Comparison of ENCODE assay signal across 10 cellular contexts in the genomic region with DNA sequence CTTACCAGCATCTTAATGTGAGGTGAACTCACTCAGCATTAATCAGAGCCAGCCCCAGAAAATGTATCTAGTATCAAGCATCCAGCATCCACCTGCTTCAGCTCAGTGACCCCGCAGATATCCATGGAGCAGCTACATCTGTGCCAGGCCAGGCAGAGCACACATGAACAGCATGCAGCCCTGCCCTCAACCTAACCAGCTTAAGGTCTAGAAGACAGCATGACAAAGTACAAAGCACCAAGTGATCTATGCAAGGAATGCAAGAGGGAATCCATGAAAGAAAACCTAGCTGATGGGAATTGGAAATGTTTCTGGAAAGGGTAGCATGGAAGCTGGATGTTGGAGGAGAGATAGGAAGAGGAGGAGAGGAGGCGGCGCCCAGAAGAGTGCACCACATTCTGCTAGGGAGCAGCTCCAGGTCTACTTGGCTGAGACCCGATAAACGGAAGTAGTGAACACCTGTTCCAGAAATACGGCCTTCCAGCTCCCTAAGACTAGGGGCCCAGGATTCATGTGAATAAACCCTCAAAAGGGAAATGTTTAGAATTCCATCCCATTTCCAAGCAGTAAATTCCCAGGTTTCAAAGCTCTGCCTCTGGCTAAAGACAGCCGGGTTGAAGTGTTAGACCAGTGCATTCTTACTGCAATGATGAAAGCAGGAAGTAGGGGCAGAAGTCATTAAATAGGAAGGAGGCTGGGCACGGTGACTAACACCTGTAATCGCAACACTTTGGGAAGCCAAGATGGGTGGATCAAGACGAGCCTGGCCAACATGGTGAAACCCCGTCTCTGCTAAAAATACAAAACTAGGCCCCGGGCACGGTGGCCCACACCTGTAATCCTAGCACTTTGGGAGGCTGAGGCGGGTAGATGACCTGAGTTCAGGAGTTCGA. TPM values are rescaled to one million over a fixed set of nuclear protein-coding genes. Genes with fewer than 3 reads are reported as not detected.
DNase-seq lines count a peak whose midpoint lies in the region; ATAC-seq and TF ChIP-seq lines count a peak whose summit lies in the region.
"Had no signal": no experiment of that assay in that cellular context is flagged by ENCODE, and none has a peak within 500 bp of the region (broad histone marks: within the 10 kb centered on the region; RNA-seq: fewer than 3 reads in every experiment).

No MANE protein-coding gene starts in this region.

- peak in 1 of 2 donors; percentile 27 for TF ChIP-seq POLR2A in Peyer's patch (IDR thresholded peaks at IDR 0.05)

- H3K4me1 ChIP-seq in Peyer's patch, result no peaks in the 10 kb centered on the region

- H3K36me3 ChIP-seq in Peyer's patch, result peaks cover 0 to 31% (median 0%) of the 10 kb centered on the region in 3 donors

- TF ChIP-seq CTCF in Peyer's patch (IDR thresholded peaks at IDR 0.05) (peak in 1 of 6 experiments; percentile 5), fibroblast of mammary gland (conservative IDR thresholded peaks at IDR 0.05; ENCODE audit: control insufficient read depth, insufficient read depth, low read depth, low read length) (no peak)

- peak; percentile 15 for DNase-seq in DMS 273 (lab: John Stamatoyannopoulos, UW; ENCODE audit: unreplicated experiment)
- no peak for DNase-seq in DMS 273 treated with DMSO at 0.1 percent for 48 hours (lab: John Stamatoyannopoulos, UW)
- DNase-seq in Peyer's patch, result peak in 2 of 3 donors; percentile 52 to 66
- peak; percentile 74 for DNase-seq in fibroblast of mammary gland (ENCODE audit: low read depth)
- peak; percentile 50 for DNase-seq in renal cortical epithelial cell (ENCODE audit: low read depth)
- no peak for DNase-seq in activated T-cell treated with anti-CD3 and anti-CD28 coated beads, Interleukin-2, amount 50 U/mL, for 4 hours
- DNase-seq: activated T-cell treated with anti-CD3 and anti-CD28 coated beads for 4 hours, NCI-H146 had no signal

- no peaks in the 10 kb centered on the region for H3K27me3 ChIP-seq in Peyer's patch

- H3K9me3 ChIP-seq in Peyer's patch, result no peaks in the 10 kb centered on the region

- H3K36me3 Mint-ChIP-seq in activated T-cell treated with anti-CD3 and anti-CD28 coated beads, Interleukin-2, amount 50 U/mL, for 4 hours (ENCODE audit: insufficient read depth), result peaks cover 15% of the 10 kb centered on the region

- ATAC-seq in GM21576 (IDR thresholded peaks at IDR 0.05; ENCODE audit: unreplicated experiment) (no peak), HG03520 (IDR thresholded peaks at IDR 0.05; ENCODE audit: unreplicated experiment) (no peak)
- no peak for ATAC-seq in activated T-cell treated with anti-CD3 and anti-CD28 coated beads, Interleukin-2, amount 50 U/mL, for 4 hours

- H3K27ac ChIP-seq in Peyer's patch, result peak overlapping the region in 1 of 4 donors; percentile 34

- H3K27me3 Mint-ChIP-seq in activated T-cell treated with anti-CD3 and anti-CD28 coated beads, Interleukin-2, amount 50 U/mL, for 4 hours (ENCODE audit: low read depth), result no peaks in the 10 kb centered on the region

- no peaks in the 10 kb centered on the region for H3K9me3 Mint-ChIP-seq in activated T-cell treated with anti-CD3 and anti-CD28 coated beads, Interleukin-2, amount 50 U/mL, for 4 hours

- no peak overlapping the region for H3K4me3 Mint-ChIP-seq in activated T-cell treated with anti-CD3 and anti-CD28 coated beads, Interleukin-2, amount 50 U/mL, for 4 hours

- no peaks in the 10 kb centered on the region for H3K4me1 Mint-ChIP-seq in activated T-cell treated with anti-CD3 and anti-CD28 coated beads, Interleukin-2, amount 50 U/mL, for 4 hours (ENCODE audit: low read depth)

- H3K4me3 ChIP-seq in Peyer's patch (peak overlapping the region in 1 of 4 donors; percentile 3), fibroblast of mammary gland (ENCODE audit: control insufficient read depth, low read depth, low read length) (no peak overlapping the region)

RNA-seq across cellular contexts. Expression of a gene that starts 23.5 kb away (rescaled TPM):
- total RNA-seq in Peyer's patch (10 to 100 TPM; 15.0 to 41.3 (median 20.1) TPM), renal cortical epithelial cell (15.3 and 26.1 TPM in 2 replicates)
- total RNA-seq in activated T-cell treated with anti-CD3 and anti-CD28 coated beads, Interleukin-2, amount 50 U/mL, for 4 hours, result 10 to 100 TPM; 57.4 to 57.8 (median 57.5) TPM

RNA-seq across cellular contexts. Expression of a gene that starts 59.1 kb away (rescaled TPM):
- total RNA-seq in Peyer's patch, result 1 to 10 TPM in 2 of 4 donors, under 1 TPM in 1, not detected in 1; 0.80 to 5.3 (median 2.3) TPM
- total RNA-seq in renal cortical epithelial cell, result 0.85 and 0.87 TPM in 2 replicates
- under 1 TPM; 0.24 to 0.86 (median 0.60) TPM for total RNA-seq in activated T-cell treated with anti-CD3 and anti-CD28 coated beads, Interleukin-2, amount 50 U/mL, for 4 hours

Comparison
In these comparisons a context has a peak if more than half of its experiments do, and no peak if none do; other contexts are left out.
1. DNase-seq: peak in DMS 273 (single experiment), Peyer's patch (2 of 3), fibroblast of mammary gland (single experiment) and renal cortical epithelial cell (single experiment); none in DMS 273 treated with DMSO at 0.1 percent for 48 hours (single experiment) and activated T-cell treated with anti-CD3 and anti-CD28 coated beads, Interleukin-2, amount 50 U/mL, for 4 hours (single experiment).